Comparison of ENCODE assay signal across 18 cellular contexts in the genomic region with DNA sequence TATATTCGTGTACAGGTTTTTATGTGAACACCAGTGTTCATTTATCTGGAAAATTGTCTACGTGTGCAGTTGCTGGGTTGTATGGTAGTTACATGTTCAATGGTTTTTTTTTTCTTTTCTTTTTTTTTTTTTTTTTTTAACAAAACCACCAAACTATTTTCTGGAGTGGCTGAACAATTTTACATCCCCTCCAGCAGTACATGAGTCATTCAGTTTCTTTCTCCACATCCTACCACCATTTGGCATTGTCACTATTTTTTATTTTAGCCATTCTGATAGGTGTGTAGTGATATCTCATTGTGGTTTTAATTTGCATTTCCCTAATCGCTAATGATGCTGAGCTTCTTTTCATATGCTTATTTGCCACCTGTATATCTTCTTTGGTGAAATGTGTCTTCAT.
"Had no signal": no experiment of that assay in that cellular context is flagged by ENCODE, and none has a peak within 500 bp of the region (broad histone marks: within the 10 kb centered on the region; RNA-seq: fewer than 3 reads in every experiment).

No MANE protein-coding gene starts in this region.

- H3K4me3 Mint-ChIP-seq: activated naive CD4-positive, alpha-beta T cell treated with anti-CD3 and anti-CD28 coated beads, Interleukin-2, amount 10 ng/mL, durations not matched to agents 7 days and 5 days; activated T-helper 17 cell treated with anti-CD3 and anti-CD28 coated beads, Interleukin-2, amount 50 U/mL, for 72 hours; dendritic cell treated with granulocyte-macrophage colony-stimulating factor and Interleukin-4, amounts not matched to agents 40 ng/mL and 50 ng/mL, for 4 days; naive B cell; T-helper 1 cell treated with Interleukin-12 subunit alpha and Interleukin-12 subunit beta and Interleukin-4 antibody, amounts not matched to agents 30 μg/mL and 1 μg/mL, for 36 hours had no signal

- H3K4me1 Mint-ChIP-seq: activated naive CD4-positive, alpha-beta T cell treated with anti-CD3 and anti-CD28 coated beads, Interleukin-2, amount 10 ng/mL, durations not matched to agents 7 days and 5 days; activated T-helper 17 cell treated with anti-CD3 and anti-CD28 coated beads, Interleukin-2, amount 50 U/mL, for 72 hours; naive B cell had no signal

- H3K36me3 Mint-ChIP-seq: activated naive CD4-positive, alpha-beta T cell treated with anti-CD3 and anti-CD28 coated beads, Interleukin-2, amount 10 ng/mL, durations not matched to agents 7 days and 5 days; naive B cell had no signal

- H3K27me3 Mint-ChIP-seq: activated naive CD4-positive, alpha-beta T cell treated with anti-CD3 and anti-CD28 coated beads, Interleukin-2, amount 10 ng/mL, durations not matched to agents 7 days and 5 days; activated T-helper 17 cell treated with anti-CD3 and anti-CD28 coated beads, Interleukin-2, amount 50 U/mL, for 72 hours; dendritic cell treated with granulocyte-macrophage colony-stimulating factor and Interleukin-4, amounts not matched to agents 40 ng/mL and 50 ng/mL, for 4 days had no signal

- H3K9me3 Mint-ChIP-seq: activated naive CD4-positive, alpha-beta T cell treated with anti-CD3 and anti-CD28 coated beads, Interleukin-2, amount 10 ng/mL, durations not matched to agents 7 days and 5 days had no signal

- H3K27ac Mint-ChIP-seq: activated naive CD4-positive, alpha-beta T cell treated with anti-CD3 and anti-CD28 coated beads, Interleukin-2, amount 10 ng/mL, durations not matched to agents 7 days and 5 days; activated T-helper 17 cell treated with anti-CD3 and anti-CD28 coated beads, Interleukin-2, amount 50 U/mL, for 72 hours; dendritic cell treated with granulocyte-macrophage colony-stimulating factor and Interleukin-4, amounts not matched to agents 40 ng/mL and 50 ng/mL, for 4 days; naive B cell; T-helper 1 cell treated with Interleukin-12 subunit alpha and Interleukin-12 subunit beta and Interleukin-4 antibody, amounts not matched to agents 30 μg/mL and 1 μg/mL, for 36 hours had no signal

- H3K4me3 ChIP-seq: lung, suprapubic skin, upper lobe of left lung had no signal

- ATAC-seq: activated T-helper 17 cell treated with anti-CD3 and anti-CD28 coated beads, Interleukin-2, amount 50 U/mL, for 72 hours; left colon; right cardiac atrium had no signal

- DNase-seq: activated CD4-positive, alpha-beta T cell treated with anti-CD3 and anti-CD28 coated beads, Interleukin-2, amount 50 U/mL, for 1 hour; activated CD4-positive, CD25-positive, alpha-beta regulatory T cell; activated naive CD4-positive, alpha-beta T cell treated with anti-CD3 and anti-CD28 coated beads, Interleukin-2, amount 10 ng/mL, durations not matched to agents 7 days and 5 days; activated T-cell treated with anti-CD3 and anti-CD28 coated beads for 4 hours; brain microvascular endothelial cell; cerebellar nuclear complex; erythroblast; left colon; naive B cell; right cardiac atrium; stimulated activated CD4-positive, alpha-beta T cell treated with anti-CD3 and anti-CD28 coated beads, Interleukin-2, amount 100 ng/mL, for 24 hours; stimulated activated naive CD4-positive, alpha-beta T cell treated with Interleukin-2 at 50 U/mL for 16 hours; upper lobe of left lung had no signal
